In the genomic region with DNA sequence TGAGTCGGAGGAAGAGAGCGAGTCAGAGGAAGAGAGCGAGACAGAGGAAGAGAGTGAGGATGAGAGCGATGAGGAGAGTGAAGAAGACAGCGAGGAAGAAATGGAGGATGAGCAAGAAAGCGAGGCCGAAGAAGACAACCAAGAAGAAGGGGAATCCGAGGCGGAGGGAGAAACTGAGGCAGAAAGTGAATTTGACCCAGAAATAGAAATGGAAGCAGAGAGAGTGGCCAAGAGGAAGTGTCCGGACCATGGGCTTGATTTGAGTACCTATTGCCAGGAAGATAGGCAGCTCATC, we compare ENCODE assay signal across 8 cellular contexts. TPM values are rescaled to one million over a fixed set of nuclear protein-coding genes. Genes with fewer than 3 reads are reported as not detected.
DNase-seq lines count a peak whose midpoint lies in the region; ATAC-seq and TF ChIP-seq lines count a peak whose summit lies in the region.

No MANE protein-coding gene starts in this region.

- peak overlapping the region; percentile 89 to 99 (median 96) for H3K27ac ChIP-seq in heart left ventricle
- no peak overlapping the region for H3K27ac ChIP-seq in mesendoderm (ENCODE audit: low read depth, low read length)
- H3K27ac ChIP-seq in uterus = peak overlapping the region; percentile 84 to 92

- H3K27ac Mint-ChIP-seq in brain = peak overlapping the region; percentile 89 to 99 (median 99)

- TF ChIP-seq POLR2A in heart left ventricle (IDR thresholded peaks at IDR 0.05) (no peak), uterus (IDR thresholded peaks at IDR 0.05) (no peak)

- no peak overlapping the region for H2BK120ac ChIP-seq in mesendoderm (ENCODE audit: low read depth, low read length)

- peaks cover 0 to 48% (median 19%) of the 10 kb centered on the region in 12 donors for H3K9me3 ChIP-seq in heart left ventricle
- peaks cover 0 to 17% of the 10 kb centered on the region in 2 donors for H3K9me3 ChIP-seq in uterus

- peaks cover 51% of the 10 kb centered on the region for H3K36me3 Mint-ChIP-seq in brain

- no peaks in the 10 kb centered on the region for H3K27me3 ChIP-seq in heart left ventricle
- no peaks in the 10 kb centered on the region for H3K27me3 ChIP-seq in mesendoderm (ENCODE audit: insufficient read depth, low read length, poor library complexity)
- H3K27me3 ChIP-seq in uterus = no peaks in the 10 kb centered on the region

- H3K27me3 Mint-ChIP-seq in brain = peaks cover 9% of the 10 kb centered on the region

- peaks cover 55% of the 10 kb centered on the region for H3K4me1 Mint-ChIP-seq in brain

- peak overlapping the region; percentile 68 for H3K4me2 ChIP-seq in mesendoderm (ENCODE audit: low read length)

- peak overlapping the region; percentile 77 for H2AK5ac ChIP-seq in mesendoderm (ENCODE audit: low read length)

- H3K23ac ChIP-seq in mesendoderm (ENCODE audit: low read length) = no peak overlapping the region

- WGBS in heart left ventricle, 4 donors = 80 to 84% (median 83%) methylated on average over 10 of the region's 10 CpGs
- WGBS in mesendoderm (ENCODE audit: extremely low coverage, insufficient coverage, low lambda C conversion rate) = no CpG with 5 or more reads among the region's 10 CpGs

- peak overlapping the region; percentile 78 for H3K9ac ChIP-seq in mesendoderm (ENCODE audit: low read length)

- no peak overlapping the region for H3K18ac ChIP-seq in mesendoderm (ENCODE audit: low read length)

- H2BK5ac ChIP-seq in mesendoderm (ENCODE audit: low read length) = no peak overlapping the region

- peak overlapping the region; percentile 89 to 96 (median 94) for H3K4me3 Mint-ChIP-seq in brain

- peaks cover 27 to 55% (median 44%) of the 10 kb centered on the region in 5 experiments for H3K9me3 Mint-ChIP-seq in brain

- ATAC-seq in heart left ventricle = no peak

- H4K5ac ChIP-seq in mesendoderm (ENCODE audit: low read length) = no peak overlapping the region

- H3K36me3 ChIP-seq in heart left ventricle = peaks cover 0 to 7% (median 0%) of the 10 kb centered on the region in 9 donors
- H3K36me3 ChIP-seq in mesendoderm (ENCODE audit: control insufficient read depth, insufficient read depth, low read length) = no peaks in the 10 kb centered on the region
- no peaks in the 10 kb centered on the region for H3K36me3 ChIP-seq in uterus

- TF ChIP-seq CTCF in heart left ventricle (IDR thresholded peaks at IDR 0.05) = no peak
- TF ChIP-seq CTCF in brain (conservative IDR thresholded peaks at IDR 0.05) = no peak
- TF ChIP-seq CTCF in uterus (IDR thresholded peaks at IDR 0.05) = no peak

- H3K79me1 ChIP-seq in mesendoderm (ENCODE audit: low read length) = peaks cover 9% of the 10 kb centered on the region

- H3K4me3 ChIP-seq in heart left ventricle = peak overlapping the region; percentile 56 to 92 (median 78)
- H3K4me3 ChIP-seq in mesendoderm (ENCODE audit: low read length) = peak overlapping the region; percentile 20
- H3K4me3 ChIP-seq in uterus = peak overlapping the region; percentile 76 to 78

- peaks cover 9% of the 10 kb centered on the region for H3K79me2 ChIP-seq in mesendoderm (ENCODE audit: control insufficient read depth, insufficient read depth, low read length)

- no peak overlapping the region for H3K4ac ChIP-seq in mesendoderm (ENCODE audit: low read depth, low read length)

- intact Hi-C loops in heart left ventricle (cut with DNase I) = loop anchor here (2.0 to 10.0 kb wide), 9 partner anchors 39 to 384 kb away; a partner anchor contains a TSS
- intact Hi-C loops in cardiac septum (cut with DNase I) = loop anchor here (2.0 to 5.0 kb wide), 2 partner anchors 45 to 154 kb away; a partner anchor contains a TSS
- intact Hi-C loops in uterus (cut with DNase I; ENCODE audit: low total_unique reads) = no loop called here

- no peak overlapping the region for H2BK15ac ChIP-seq in mesendoderm (replicated peaks; ENCODE audit: low read depth)

- peaks cover 0 to 31% (median 21%) of the 10 kb centered on the region in 12 donors for H3K4me1 ChIP-seq in heart left ventricle
- peaks cover 7% of the 10 kb centered on the region for H3K4me1 ChIP-seq in mesendoderm (ENCODE audit: control insufficient read depth, low read depth, low read length)
- peaks cover 0 to 5% of the 10 kb centered on the region in 2 donors for H3K4me1 ChIP-seq in uterus

- H3K56ac ChIP-seq in mesendoderm (ENCODE audit: low read length) = peak overlapping the region; percentile 88

- DNase-seq in heart left ventricle (no peak), cardiac septum (ENCODE audit: low spot score) (no peak), mesendoderm (no peak), uterus (no peak), Kasumi-1 (lab: John Stamatoyannopoulos, UW) (no peak), GDM1 (lab: John Stamatoyannopoulos, UW) (no peak)
- no peak for DNase-seq in stimulated activated CD8-positive, alpha-beta memory T cell treated with anti-CD3 and anti-CD28 coated beads, Interleukin-4, amount 100 ng/mL, for 48 hours

- no peak overlapping the region for H4K8ac ChIP-seq in mesendoderm (ENCODE audit: low read depth, low read length)

RNA-seq across cellular contexts. Expression of a gene that starts 0.8 kb away (rescaled TPM):
- total RNA-seq in heart left ventricle = 10 to 100 TPM; 34.5 to 55.3 (median 48.0) TPM
- 10 to 100 TPM in 1 of 2 donors, 1 to 10 TPM in 1; 7.9 to 26.7 TPM for polyA plus RNA-seq in heart left ventricle
- 57.8 TPM for total RNA-seq in cardiac septum
- 39.8 TPM for polyA plus RNA-seq in brain (ENCODE audit: insufficient read depth, low read depth, low replicate concordance)
- polyA plus RNA-seq in mesendoderm (2013, experiment 1 of 2) = 20.4 TPM
- polyA plus RNA-seq in mesendoderm (2013, experiment 2 of 2) = 22.0 TPM
- 10 to 100 TPM; 16.1 to 65.3 (median 40.4) TPM for total RNA-seq in uterus

RNA-seq across cellular contexts. Expression of a gene that starts 45.1 kb away (rescaled TPM):
- total RNA-seq in heart left ventricle (1 to 10 TPM in 8 of 9 donors, under 1 TPM in 1; 0.55 to 7.2 (median 2.3) TPM), cardiac septum (3.6 TPM), uterus (10 to 100 TPM in 1 of 4 donors, 1 to 10 TPM in 3; 2.1 to 48.5 (median 5.6) TPM)
- polyA plus RNA-seq in heart left ventricle (1 to 10 TPM in 1 of 2 donors, under 1 TPM in 1; 0.61 to 3.3 TPM), brain (ENCODE audit: insufficient read depth, low read depth, low replicate concordance) (8.1 TPM)
- 14.1 TPM for polyA plus RNA-seq in mesendoderm (2013, experiment 1 of 2)
- 15.9 TPM for polyA plus RNA-seq in mesendoderm (2013, experiment 2 of 2)

Comparison
In these comparisons a context has a peak if more than half of its experiments do, and no peak if none do; other contexts are left out.
1. H3K4me3 ChIP-seq: peak in every context shown above with its lines; median percentile 78 in heart left ventricle; 77 in uterus; 20 in mesendoderm.